Comparison of ENCODE assay signal across 12 cellular contexts in the genomic region with DNA sequence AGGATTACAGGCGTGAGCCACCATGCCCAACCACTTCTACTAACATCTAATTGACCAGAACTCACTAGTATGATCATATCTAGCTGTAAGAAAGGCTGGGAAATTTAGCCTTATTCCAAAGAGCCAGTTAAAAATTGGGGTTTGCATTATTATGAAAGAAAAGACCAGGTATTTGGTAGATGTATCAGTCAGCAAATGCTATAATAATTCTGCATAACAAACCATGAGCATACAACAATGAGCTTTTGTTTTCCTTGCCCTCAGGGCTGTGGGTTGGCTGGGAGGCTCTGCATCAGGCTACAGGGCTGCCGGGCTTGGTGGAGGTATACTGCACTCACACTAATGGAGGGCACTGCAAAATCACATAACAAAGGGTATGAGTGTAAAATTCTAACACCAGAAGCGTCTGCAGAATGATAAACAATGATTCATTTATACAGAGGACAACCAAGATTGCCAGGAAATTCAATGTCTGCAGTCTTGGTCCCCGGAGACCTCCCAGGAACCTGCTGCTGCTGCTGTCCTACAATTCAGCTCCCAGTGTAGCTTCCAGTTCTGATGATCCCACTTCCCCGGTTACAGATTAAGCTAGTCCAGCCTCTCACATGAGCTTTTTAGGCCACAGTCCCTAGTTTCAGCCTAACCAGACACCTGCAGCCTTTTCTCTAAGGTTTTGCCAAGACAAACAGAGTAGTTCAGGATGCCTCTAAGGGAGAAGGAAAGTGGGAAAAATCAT. TPM values are rescaled to one million over a fixed set of nuclear protein-coding genes. Genes with fewer than 3 reads are reported as not detected.
A peak's percentile ranks its signal among the peaks of the same experiment; 100 is the strongest.
DNase-seq lines count a peak whose midpoint lies in the region; ATAC-seq and TF ChIP-seq lines count a peak whose summit lies in the region.
"Had no signal": no experiment of that assay in that cellular context is flagged by ENCODE, and none has a peak within 500 bp of the region (broad histone marks: within the 10 kb centered on the region; RNA-seq: fewer than 3 reads in every experiment).

No MANE protein-coding gene starts in this region.

- H3K27ac Mint-ChIP-seq in endodermal cell: peak overlapping the region; percentile 89
- H3K27ac Mint-ChIP-seq in activated T-helper 1 cell treated with anti-CD3 and anti-CD28 coated beads, Interleukin-12 subunit alpha, Interleukin-12 subunit beta, Interleukin-2, Interleukin-4 antibody, amounts not matched to agents 30 ng/mL and 10 ng/mL and 1 ng/mL, durations not matched to agents 14 hours and 24 hours and 36 hours: no peak overlapping the region
- no peak overlapping the region for H3K27ac Mint-ChIP-seq in natural killer cell treated with Interleukin-12 subunit alpha and Interleukin-12 subunit beta and Interleukin-15 and Interleukin-18, amount 100 ng/mL, for 72 hours

- DNase-seq in AG08395 (ENCODE audit: low spot score) (peak; percentile 40), MG63 (peak; percentile 65), endodermal cell (peak; percentile 54), right lobe of liver (peak in 1 of 3 donors; percentile 76), HK-2 (ENCODE audit: unreplicated experiment) (no peak), aorta (no peak)
- no peak for DNase-seq in activated T-helper 1 cell treated with anti-CD3 and anti-CD28 coated beads, Interleukin-12 subunit alpha, Interleukin-12 subunit beta, Interleukin-2, Interleukin-4 antibody, amounts not matched to agents 30 ng/mL and 10 ng/mL and 1 ng/mL, durations not matched to agents 14 hours and 24 hours and 36 hours (ENCODE audit: low spot score)
- DNase-seq in natural killer cell treated with Interleukin-12 subunit alpha and Interleukin-12 subunit beta and Interleukin-15 and Interleukin-18, amount 100 ng/mL, for 72 hours (ENCODE audit: low spot score): no peak
- DNase-seq: activated CD8-positive, alpha-beta memory T cell treated with anti-CD3 and anti-CD28 coated beads for 24 hours; NCI-H1436; ovary; SHP77 had no signal

- H3K4me3 Mint-ChIP-seq in endodermal cell: peak overlapping the region; percentile 37
- no peak overlapping the region for H3K4me3 Mint-ChIP-seq in activated T-helper 1 cell treated with anti-CD3 and anti-CD28 coated beads, Interleukin-12 subunit alpha, Interleukin-12 subunit beta, Interleukin-2, Interleukin-4 antibody, amounts not matched to agents 30 ng/mL and 10 ng/mL and 1 ng/mL, durations not matched to agents 14 hours and 24 hours and 36 hours
- H3K4me3 Mint-ChIP-seq in natural killer cell treated with Interleukin-12 subunit alpha and Interleukin-12 subunit beta and Interleukin-15 and Interleukin-18, amount 100 ng/mL, for 72 hours: no peak overlapping the region

- no peaks in the 10 kb centered on the region for H3K9me3 Mint-ChIP-seq in endodermal cell
- H3K9me3 Mint-ChIP-seq in activated T-helper 1 cell treated with anti-CD3 and anti-CD28 coated beads, Interleukin-12 subunit alpha, Interleukin-12 subunit beta, Interleukin-2, Interleukin-4 antibody, amounts not matched to agents 30 ng/mL and 10 ng/mL and 1 ng/mL, durations not matched to agents 14 hours and 24 hours and 36 hours: no peaks in the 10 kb centered on the region
- H3K9me3 Mint-ChIP-seq in natural killer cell treated with Interleukin-12 subunit alpha and Interleukin-12 subunit beta and Interleukin-15 and Interleukin-18, amount 100 ng/mL, for 72 hours: no peaks in the 10 kb centered on the region

- ATAC-seq in right lobe of liver (peak; percentile 76 to 87 (median 81)), aorta (ENCODE audit: low FRiP score) (no peak)
- ATAC-seq in natural killer cell treated with Interleukin-12 subunit alpha and Interleukin-12 subunit beta and Interleukin-15 and Interleukin-18, amount 100 ng/mL, for 72 hours: no peak

- no peak for TF ChIP-seq POLR2A in right lobe of liver (IDR thresholded peaks at IDR 0.05)

- no peaks in the 10 kb centered on the region for H3K27me3 Mint-ChIP-seq in endodermal cell (ENCODE audit: insufficient read depth)
- H3K27me3 Mint-ChIP-seq in activated T-helper 1 cell treated with anti-CD3 and anti-CD28 coated beads, Interleukin-12 subunit alpha, Interleukin-12 subunit beta, Interleukin-2, Interleukin-4 antibody, amounts not matched to agents 30 ng/mL and 10 ng/mL and 1 ng/mL, durations not matched to agents 14 hours and 24 hours and 36 hours (ENCODE audit: insufficient read depth): peaks cover 7% of the 10 kb centered on the region
- no peaks in the 10 kb centered on the region for H3K27me3 Mint-ChIP-seq in natural killer cell treated with Interleukin-12 subunit alpha and Interleukin-12 subunit beta and Interleukin-15 and Interleukin-18, amount 100 ng/mL, for 72 hours

- H3K27ac ChIP-seq in endodermal cell (ENCODE audit: low read depth, low read length) (peak overlapping the region; percentile 56), right lobe of liver (peak overlapping the region in 2 of 3 donors; percentile 60 to 74), aorta (ENCODE audit: low read depth in 1 of 2, low read length in 2 of 2) (no peak overlapping the region)
- H3K27ac ChIP-seq: ovary had no signal

- peak overlapping the region; percentile 52 for H3K9ac ChIP-seq in endodermal cell (ENCODE audit: extremely low read depth, low read length, poor library complexity, severe bottlenecking)

- H3K36me3 ChIP-seq in MG63: no peaks in the 10 kb centered on the region
- H3K36me3 ChIP-seq in endodermal cell (ENCODE audit: control insufficient read depth, insufficient read depth, low read length): no peaks in the 10 kb centered on the region
- H3K36me3 ChIP-seq in right lobe of liver: no peaks in the 10 kb centered on the region
- no peaks in the 10 kb centered on the region for H3K36me3 ChIP-seq in aorta (ENCODE audit: control insufficient read depth in 1 of 2, insufficient read depth in 2 of 2, low read length in 1 of 2)
- H3K36me3 ChIP-seq: ovary had no signal

- H3K4me1 ChIP-seq in endodermal cell (ENCODE audit: control insufficient read depth, insufficient read depth, low read length) (peaks cover 8% of the 10 kb centered on the region), right lobe of liver (peaks cover 0 to 48% (median 15%) of the 10 kb centered on the region in 4 donors), aorta (ENCODE audit: control insufficient read depth in 1 of 2, insufficient read depth in 2 of 2, low read length in 2 of 2) (no peaks in the 10 kb centered on the region)

- no peaks in the 10 kb centered on the region for H3K27me3 ChIP-seq in MG63
- H3K27me3 ChIP-seq in endodermal cell (ENCODE audit: control insufficient read depth, insufficient read depth, low read length, poor library complexity, severe bottlenecking): no peaks in the 10 kb centered on the region
- no peaks in the 10 kb centered on the region for H3K27me3 ChIP-seq in right lobe of liver
- no peaks in the 10 kb centered on the region for H3K27me3 ChIP-seq in aorta (ENCODE audit: control insufficient read depth in 1 of 2, insufficient read depth in 2 of 2, low read length in 1 of 2)
- H3K27me3 ChIP-seq: ovary had no signal

- TF ChIP-seq CTCF in endodermal cell (conservative IDR thresholded peaks at IDR 0.05) (no peak), right lobe of liver (IDR thresholded peaks at IDR 0.05) (no peak)

- H3K9me3 ChIP-seq in MG63: peaks cover 9% of the 10 kb centered on the region
- H3K9me3 ChIP-seq in endodermal cell (ENCODE audit: control insufficient read depth, low read length): no peaks in the 10 kb centered on the region
- no peaks in the 10 kb centered on the region for H3K9me3 ChIP-seq in right lobe of liver
- no peaks in the 10 kb centered on the region for H3K9me3 ChIP-seq in aorta (ENCODE audit: control insufficient read depth, low read length)
- H3K9me3 ChIP-seq: ovary had no signal

- H3K4me1 Mint-ChIP-seq in endodermal cell: peaks cover 32% of the 10 kb centered on the region
- peaks cover 17% of the 10 kb centered on the region for H3K4me1 Mint-ChIP-seq in activated T-helper 1 cell treated with anti-CD3 and anti-CD28 coated beads, Interleukin-12 subunit alpha, Interleukin-12 subunit beta, Interleukin-2, Interleukin-4 antibody, amounts not matched to agents 30 ng/mL and 10 ng/mL and 1 ng/mL, durations not matched to agents 14 hours and 24 hours and 36 hours (ENCODE audit: low read depth)
- peaks cover 5 to 7% of the 10 kb centered on the region in 2 donors for H3K4me1 Mint-ChIP-seq in natural killer cell treated with Interleukin-12 subunit alpha and Interleukin-12 subunit beta and Interleukin-15 and Interleukin-18, amount 100 ng/mL, for 72 hours (ENCODE audit: low read depth in 2 of 2)

- H3K36me3 Mint-ChIP-seq in endodermal cell (ENCODE audit: low read depth): no peaks in the 10 kb centered on the region
- no peaks in the 10 kb centered on the region for H3K36me3 Mint-ChIP-seq in activated T-helper 1 cell treated with anti-CD3 and anti-CD28 coated beads, Interleukin-12 subunit alpha, Interleukin-12 subunit beta, Interleukin-2, Interleukin-4 antibody, amounts not matched to agents 30 ng/mL and 10 ng/mL and 1 ng/mL, durations not matched to agents 14 hours and 24 hours and 36 hours (ENCODE audit: low read depth)
- H3K36me3 Mint-ChIP-seq in natural killer cell treated with Interleukin-12 subunit alpha and Interleukin-12 subunit beta and Interleukin-15 and Interleukin-18, amount 100 ng/mL, for 72 hours: no peaks in the 10 kb centered on the region

- H3K4me3 ChIP-seq in MG63: no peak overlapping the region
- peak overlapping the region; percentile 52 for H3K4me3 ChIP-seq in endodermal cell (ENCODE audit: low read length)
- H3K4me3 ChIP-seq in right lobe of liver: no peak overlapping the region
- H3K4me3 ChIP-seq in aorta (ENCODE audit: low read length in 2 of 2): no peak overlapping the region
- H3K4me3 ChIP-seq: ovary had no signal

- WGBS in endodermal cell (ENCODE audit: insufficient coverage in 1 of 2, insufficient read length in 1 of 2), 2 experiments: 80 to 86% methylated on average over 3 to 5 of the region's 5 CpGs
- WGBS in right lobe of liver (ENCODE audit: insufficient coverage, low coverage, low lambda C conversion rate, missing lambda C conversion rate): 22% methylated on average over 4 of the region's 5 CpGs
- 65% methylated on average over 5 of the region's 5 CpGs for WGBS in aorta, 2 donors

- intact Hi-C loops in right lobe of liver (cut with DNase I): no loop called here
- intact Hi-C loops in activated T-helper 1 cell treated with anti-CD3 and anti-CD28 coated beads, Interleukin-12 subunit alpha, Interleukin-12 subunit beta, Interleukin-2, Interleukin-4 antibody, amounts not matched to agents 30 ng/mL and 10 ng/mL and 1 ng/mL, durations not matched to agents 14 hours and 24 hours and 36 hours (cut with micrococcal nuclease): no loop called here
- intact Hi-C loops in aorta (cut with DNase I): no loop called here

RNA-seq across cellular contexts. Expression of a gene that starts 32.2 kb away (rescaled TPM):
- 2.1 and 10.0 TPM in 2 replicates for total RNA-seq in MG63 (2014; rRNA removed; shearing (Covaris generic); ENCODE audit: low replicate concordance)
- 10 to 100 TPM; 26.6 to 27.4 TPM for total RNA-seq in endodermal cell
- 15.1 TPM for polyA plus RNA-seq in endodermal cell (2013, experiment 1 of 2)
- 15.8 TPM for polyA plus RNA-seq in endodermal cell (2013, experiment 2 of 2)
- total RNA-seq in right lobe of liver: 10 to 100 TPM in 4 of 6 experiments, 1 to 10 TPM in 2; 8.6 to 22.2 (median 10.9) TPM
- total RNA-seq in activated T-helper 1 cell treated with anti-CD3 and anti-CD28 coated beads, Interleukin-12 subunit alpha, Interleukin-12 subunit beta, Interleukin-2, Interleukin-4 antibody, amounts not matched to agents 30 ng/mL and 10 ng/mL and 1 ng/mL, durations not matched to agents 14 hours and 24 hours and 36 hours: 17.4 and 18.9 TPM in 2 replicates
- 10 to 100 TPM; 28.9 to 31.8 TPM for total RNA-seq in natural killer cell treated with Interleukin-12 subunit alpha and Interleukin-12 subunit beta and Interleukin-15 and Interleukin-18, amount 100 ng/mL, for 72 hours
- total RNA-seq in aorta: 10 to 100 TPM; 15.7 to 29.8 TPM
- 10 to 100 TPM in 1 of 2 donors, 1 to 10 TPM in 1; 3.3 to 15.8 TPM for polyA plus RNA-seq in aorta

Comparison
In these comparisons a context has a peak if more than half of its experiments do, and no peak if none do; other contexts are left out.
1. DNase-seq: peak in AG08395 (single experiment), MG63 (single experiment) and endodermal cell (single experiment); none in HK-2 (single experiment), activated T-helper 1 cell treated with anti-CD3 and anti-CD28 coated beads, Interleukin-12 subunit alpha, Interleukin-12 subunit beta, Interleukin-2, Interleukin-4 antibody, amounts not matched to agents 30 ng/mL and 10 ng/mL and 1 ng/mL, durations not matched to agents 14 hours and 24 hours and 36 hours (single experiment), natural killer cell treated with Interleukin-12 subunit alpha and Interleukin-12 subunit beta and Interleukin-15 and Interleukin-18, amount 100 ng/mL, for 72 hours (single experiment) and aorta (0 of 2).
2. H3K27ac ChIP-seq: peak in endodermal cell (single experiment) and right lobe of liver (2 of 3); none in aorta (0 of 2).
3. ATAC-seq: peak in right lobe of liver (4 of 4); none in natural killer cell treated with Interleukin-12 subunit alpha and Interleukin-12 subunit beta and Interleukin-15 and Interleukin-18, amount 100 ng/mL, for 72 hours (0 of 2) and aorta (single experiment).